8 cellular contexts compared by ENCODE assay signal in genomic region chr6:125310994-125311649, GRCh38. TPM values are rescaled to one million over a fixed set of nuclear protein-coding genes. Genes with fewer than 3 reads are reported as not detected.
DNase-seq lines count a peak whose midpoint lies in the region; ATAC-seq and TF ChIP-seq lines count a peak whose summit lies in the region.

No MANE protein-coding gene starts in this region.

- H3K4me3 Mint-ChIP-seq in stimulated activated effector memory CD8-positive, alpha-beta T cell treated with anti-CD3 and anti-CD28 coated beads, Interleukin-12 subunit alpha, Interleukin-12 subunit beta, amount 100 ng/mL, for 72 hours: no peak overlapping the region

- no peaks in the 10 kb centered on the region for H3K9me3 Mint-ChIP-seq in stimulated activated effector memory CD8-positive, alpha-beta T cell treated with anti-CD3 and anti-CD28 coated beads, Interleukin-12 subunit alpha, Interleukin-12 subunit beta, amount 100 ng/mL, for 72 hours

- H3K4me1 Mint-ChIP-seq in stimulated activated effector memory CD8-positive, alpha-beta T cell treated with anti-CD3 and anti-CD28 coated beads, Interleukin-12 subunit alpha, Interleukin-12 subunit beta, amount 100 ng/mL, for 72 hours: peaks cover 7% of the 10 kb centered on the region

- peak; percentile 73 for ATAC-seq in HG03460 (IDR thresholded peaks at IDR 0.05; ENCODE audit: unreplicated experiment)
- ATAC-seq in stimulated activated effector memory CD8-positive, alpha-beta T cell treated with anti-CD3 and anti-CD28 coated beads, Interleukin-12 subunit alpha, Interleukin-12 subunit beta, amount 100 ng/mL, for 72 hours: peak; percentile 76

- TF ChIP-seq CTCF in GM20000 (IDR thresholded peaks at IDR 0.05; ENCODE audit: extremely low read depth, missing control alignments): no peak

- DNase-seq in Daoy (ENCODE audit: low read depth): peak; percentile 43
- peak; percentile 52 for DNase-seq in GM20000 (ENCODE audit: low spot score)
- peak; percentile 56 for DNase-seq in NCI-H510A treated with DMSO at 0.1 percent for 48 hours (lab: John Stamatoyannopoulos, UW)
- peak; percentile 79 for DNase-seq in astrocyte of the hippocampus (ENCODE audit: low read depth, low spot score)
- DNase-seq in iPS DF 4.7 (ENCODE audit: extremely low read depth, low spot score): peak; percentile 60
- DNase-seq in stimulated activated effector memory CD8-positive, alpha-beta T cell treated with anti-CD3 and anti-CD28 coated beads, Interleukin-12 subunit alpha, Interleukin-12 subunit beta, amount 100 ng/mL, for 72 hours (ENCODE audit: low spot score in 2 of 2): no peak
- no peak for DNase-seq in activated effector memory CD4-positive, alpha-beta T cell treated with Interleukin-2 at 50 U/mL for 16 hours

- H3K36me3 Mint-ChIP-seq in stimulated activated effector memory CD8-positive, alpha-beta T cell treated with anti-CD3 and anti-CD28 coated beads, Interleukin-12 subunit alpha, Interleukin-12 subunit beta, amount 100 ng/mL, for 72 hours: no peaks in the 10 kb centered on the region

- no peak overlapping the region for H3K27ac Mint-ChIP-seq in stimulated activated effector memory CD8-positive, alpha-beta T cell treated with anti-CD3 and anti-CD28 coated beads, Interleukin-12 subunit alpha, Interleukin-12 subunit beta, amount 100 ng/mL, for 72 hours

RNA-seq across cellular contexts. Expression of gene HDDC2, which starts 9.4 kb away (rescaled TPM):
- 88.8 and 89.7 TPM in 2 replicates for total RNA-seq in Daoy (2014; rRNA removed; shearing (Covaris generic))

Comparison
In these comparisons a context has a peak if more than half of its experiments do, and no peak if none do; other contexts are left out.
1. DNase-seq: peak in Daoy (single experiment), GM20000 (single experiment), NCI-H510A treated with DMSO at 0.1 percent for 48 hours (single experiment), astrocyte of the hippocampus (single experiment) and iPS DF 4.7 (single experiment); none in stimulated activated effector memory CD8-positive, alpha-beta T cell treated with anti-CD3 and anti-CD28 coated beads, Interleukin-12 subunit alpha, Interleukin-12 subunit beta, amount 100 ng/mL, for 72 hours (0 of 2) and activated effector memory CD4-positive, alpha-beta T cell treated with Interleukin-2 at 50 U/mL for 16 hours (single experiment).